19 cellular contexts compared by ENCODE assay signal in the genomic region with DNA sequence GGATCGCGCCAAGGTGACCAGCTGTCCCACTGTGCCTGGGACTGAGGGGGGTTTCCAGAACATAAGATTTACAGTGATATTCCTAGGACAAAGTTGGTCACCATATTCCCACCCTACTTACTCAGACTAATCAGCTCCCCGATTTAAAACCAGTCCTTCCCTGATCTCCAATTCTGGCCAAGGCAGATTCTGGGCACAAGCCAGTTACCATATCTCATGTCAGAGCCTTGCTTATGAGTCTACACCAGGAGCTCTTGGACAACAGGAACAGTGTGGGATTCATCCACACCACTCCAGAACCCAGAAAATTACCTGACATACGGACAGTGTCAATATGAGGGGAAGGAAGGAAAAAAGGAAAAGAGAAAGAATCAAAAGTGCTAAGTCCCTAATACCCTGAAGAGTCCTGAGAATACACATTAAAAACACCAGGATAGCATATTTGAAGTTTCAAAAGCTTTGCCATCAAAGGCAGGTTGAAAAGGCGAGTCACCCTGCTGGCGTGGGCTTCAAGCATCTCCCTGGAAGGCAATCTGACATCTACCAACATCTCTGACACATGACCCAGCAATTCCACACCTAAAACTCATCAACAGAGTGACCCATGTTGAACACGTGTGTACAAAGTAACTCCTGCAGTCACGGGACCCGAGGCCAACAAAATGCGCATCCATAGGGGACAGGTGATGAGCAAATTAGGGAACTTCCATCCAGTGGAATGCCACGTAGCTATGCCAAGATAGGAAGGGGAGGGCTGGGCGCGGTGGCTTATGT.
DNase-seq lines count a peak whose midpoint lies in the region; ATAC-seq, FAIRE-seq and TF ChIP-seq lines count a peak whose summit lies in the region.
"Had no signal": no experiment of that assay in that cellular context is flagged by ENCODE, and none has a peak within 500 bp of the region (broad histone marks: within the 10 kb centered on the region; RNA-seq: fewer than 3 reads in every experiment).

No MANE protein-coding gene starts in this region.

- peaks cover 22% of the 10 kb centered on the region for H3K27me3 Mint-ChIP-seq in stimulated activated memory B cell treated with anti-CD40 and anti-IgM and Interleukin-4, amounts not matched to agents 10 μg/mL and 1 μg/mL and 100 μg/mL, for 72 hours

- no peaks in the 10 kb centered on the region for H3K9me3 Mint-ChIP-seq in stimulated activated memory B cell treated with anti-CD40 and anti-IgM and Interleukin-4, amounts not matched to agents 10 μg/mL and 1 μg/mL and 100 μg/mL, for 72 hours
- H3K9me3 Mint-ChIP-seq: activated B cell treated with CpG ODN at 0.5 μM for 24 hours, memory B cell had no signal

- peak; percentile 50 for DNase-seq in stimulated activated CD4-positive, alpha-beta T cell treated with anti-CD3 and anti-CD28 coated beads, Interleukin-1b, Interleukin-23, amount 100 ng/mL, for 48 hours
- DNase-seq in stimulated activated CD4-positive, alpha-beta T cell treated with anti-CD3 and anti-CD28 coated beads, Interleukin-4, amount 100 ng/mL, for 24 hours: no peak
- peak; percentile 25 for DNase-seq in RCC 7860 (ENCODE audit: low spot score)
- peak; percentile 61 for DNase-seq in fibroblast of mammary gland (ENCODE audit: low read depth)
- no peak for DNase-seq in stimulated activated naive CD4-positive, alpha-beta T cell treated with Interleukin-2 at 50 U/mL for 16 hours (lab: John Stamatoyannopoulos, UW)
- DNase-seq in ACHN: no peak
- no peak for DNase-seq in activated CD4-positive, CD25-positive, alpha-beta regulatory T cell (lab: John Stamatoyannopoulos, UW)
- DNase-seq: activated B cell treated with CpG ODN at 0.5 μM for 24 hours, activated T-cell treated with anti-CD3 and anti-CD28 coated beads for 4 hours, cortex of kidney, DMS79 treated with DMSO at 0.1 percent for 48 hours, NCI-H187 treated with DMSO at 0.1 percent for 48 hours, NCI-H526 had no signal

- no peak overlapping the region for H3K4me3 Mint-ChIP-seq in stimulated activated memory B cell treated with anti-CD40 and anti-IgM and Interleukin-4, amounts not matched to agents 10 μg/mL and 1 μg/mL and 100 μg/mL, for 72 hours
- H3K4me3 Mint-ChIP-seq: activated B cell treated with CpG ODN at 0.5 μM for 24 hours, GM23338, memory B cell, neural progenitor cell had no signal

- TF ChIP-seq CTCF in fibroblast of mammary gland (conservative IDR thresholded peaks at IDR 0.05; ENCODE audit: control insufficient read depth, insufficient read depth, low read depth, low read length): no peak

- peaks cover 48% of the 10 kb centered on the region for H3K4me1 Mint-ChIP-seq in stimulated activated memory B cell treated with anti-CD40 and anti-IgM and Interleukin-4, amounts not matched to agents 10 μg/mL and 1 μg/mL and 100 μg/mL, for 72 hours

- no peak for ATAC-seq in stimulated activated memory B cell treated with anti-CD40 and anti-IgM and Interleukin-4, amounts not matched to agents 10 μg/mL and 1 μg/mL and 100 μg/mL, for 72 hours
- ATAC-seq: GM23338 had no signal

- in situ Hi-C loops in ACHN (cut with HindIII; ENCODE audit: low pct_ligation_motif_present, low pct_unique_long_range_greater_than_20kb, low sequenced_read_pairs): no loop called here

- peak overlapping the region; percentile 70 for H3K27ac Mint-ChIP-seq in stimulated activated memory B cell treated with anti-CD40 and anti-IgM and Interleukin-4, amounts not matched to agents 10 μg/mL and 1 μg/mL and 100 μg/mL, for 72 hours
- H3K27ac Mint-ChIP-seq: activated B cell treated with CpG ODN at 0.5 μM for 24 hours, GM23338, memory B cell, neural progenitor cell had no signal

- no peak overlapping the region for H3K4me3 ChIP-seq in fibroblast of mammary gland (ENCODE audit: control insufficient read depth, low read depth, low read length)
- H3K4me3 ChIP-seq: BLaER1, GM23338, neural progenitor cell, thyroid gland had no signal

- H3K36me3 Mint-ChIP-seq in stimulated activated memory B cell treated with anti-CD40 and anti-IgM and Interleukin-4, amounts not matched to agents 10 μg/mL and 1 μg/mL and 100 μg/mL, for 72 hours: no peaks in the 10 kb centered on the region
- H3K36me3 Mint-ChIP-seq: memory B cell, neural progenitor cell had no signal

- FAIRE-seq in RCC 7860 (lab: Jason Lieb, UNC): no peak

Comparison
In these comparisons a context has a peak if more than half of its experiments do, and no peak if none do; other contexts are left out.
1. DNase-seq: peak in stimulated activated CD4-positive, alpha-beta T cell treated with anti-CD3 and anti-CD28 coated beads, Interleukin-1b, Interleukin-23, amount 100 ng/mL, for 48 hours (single experiment), RCC 7860 (single experiment) and fibroblast of mammary gland (single experiment); none in stimulated activated CD4-positive, alpha-beta T cell treated with anti-CD3 and anti-CD28 coated beads, Interleukin-4, amount 100 ng/mL, for 24 hours (single experiment), stimulated activated naive CD4-positive, alpha-beta T cell treated with Interleukin-2 at 50 U/mL for 16 hours (single experiment), ACHN (single experiment) and activated CD4-positive, CD25-positive, alpha-beta regulatory T cell (0 of 4).